In the genomic region with DNA sequence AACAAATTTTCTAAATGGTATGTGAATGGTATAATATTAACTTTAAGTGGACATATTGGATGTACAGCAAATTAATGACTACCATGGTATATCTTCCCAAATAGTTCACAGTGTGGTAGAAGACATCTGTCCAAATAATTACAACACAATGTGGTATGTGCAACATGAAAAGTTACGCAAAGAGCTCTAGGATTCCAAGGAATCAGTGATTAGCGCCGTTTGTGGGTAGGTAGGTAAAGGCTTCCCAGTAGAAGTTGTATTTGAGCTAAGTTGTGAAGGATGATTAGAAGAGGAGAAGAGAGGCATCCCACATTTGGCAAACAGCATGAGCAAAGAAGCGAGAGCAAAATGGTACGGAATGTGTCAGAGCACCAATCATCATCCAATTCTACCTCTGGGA, we compare ENCODE assay signal across 29 cellular contexts. TPM values are rescaled to one million over a fixed set of nuclear protein-coding genes. Genes with fewer than 3 reads are reported as not detected.
"Had no signal": no experiment of that assay in that cellular context is flagged by ENCODE, and none has a peak within 500 bp of the region (broad histone marks: within the 10 kb centered on the region; RNA-seq: fewer than 3 reads in every experiment).

No MANE protein-coding gene starts in this region.

- H3K27me3 ChIP-seq: body of pancreas, dorsolateral prefrontal cortex, heart right ventricle, left lung, uterus had no signal

- H3K9me3 ChIP-seq: body of pancreas, left lung, mucosa of descending colon, thoracic aorta, uterus had no signal

- H3K27ac ChIP-seq: cardiac muscle cell, coronary artery, dorsolateral prefrontal cortex, heart right ventricle, left lung, lower lobe of right lung, thoracic aorta, VCaP had no signal

- H3K4me1 ChIP-seq: body of pancreas, left lung, lower lobe of right lung, uterus had no signal

- H3K4me3 ChIP-seq: body of pancreas, cardiac muscle cell, coronary artery, dorsolateral prefrontal cortex, heart right ventricle, left lung, lower lobe of right lung, mucosa of descending colon, thoracic aorta, uterus had no signal

- ATAC-seq: activated naive CD4-positive, alpha-beta T cell treated with anti-CD3 and anti-CD28 coated beads, Interleukin-2, amount 50 U/mL, for 72 hours; activated T-cell treated with anti-CD3 and anti-CD28 coated beads, Interleukin-2, amount 50 U/mL, for 72 hours; body of pancreas; heart right ventricle; left lung; lower lobe of right lung; mucosa of descending colon; natural killer cell treated with Interleukin-12 subunit alpha and Interleukin-12 subunit beta and Interleukin-15 and Interleukin-18, amount 100 ng/mL, for 72 hours; sciatic nerve; stimulated activated effector memory CD8-positive, alpha-beta T cell treated with anti-CD3 and anti-CD28 coated beads, Interleukin-12 subunit alpha, Interleukin-12 subunit beta, amount 100 ng/mL, for 72 hours had no signal

- H3K36me3 ChIP-seq: cardiac muscle cell, heart right ventricle, left lung, lower lobe of right lung, thoracic aorta, uterus had no signal

- DNase-seq: activated CD4-positive, alpha-beta T cell treated with anti-CD3 and anti-CD28 coated beads for 4 hours; activated CD4-positive, alpha-beta T cell treated with anti-CD3 and anti-CD28 coated beads, Interleukin-2, amount 50 U/mL, for 4 hours; activated naive CD4-positive, alpha-beta T cell; activated T-cell treated with anti-CD3 and anti-CD28 coated beads for 4 hours; activated T-cell treated with anti-CD3 and anti-CD28 coated beads, Interleukin-2, amount 50 U/mL, for 72 hours; aorta; cerebellar nuclear complex; dorsolateral prefrontal cortex; effector memory CD4-positive, alpha-beta T cell; foreskin melanocyte; heart right ventricle; left lung; lower lobe of right lung; mesendoderm; mucosa of descending colon; posterior cingulate gyrus; small intestine; stimulated activated CD4-positive, alpha-beta T cell treated with anti-CD3 and anti-CD28 coated beads, Interleukin-4, amount 100 ng/mL, for 24 hours; T-helper 9 cell; uterus had no signal

RNA-seq across cellular contexts. Expression of gene KLF9, which starts 14.3 kb away (rescaled TPM):
- polyA plus RNA-seq: cardiac muscle cell had no signal
